In genomic region chr3:97673357-97673997, GRCh38 we compare ENCODE assay signal across 33 cellular contexts.
"Had no signal": no experiment of that assay in that cellular context is flagged by ENCODE, and none has a peak within 500 bp of the region (broad histone marks: within the 10 kb centered on the region; RNA-seq: fewer than 3 reads in every experiment).

No MANE protein-coding gene starts in this region.

- H3K36me3 ChIP-seq: brain microvascular endothelial cell, breast epithelium had no signal

- H3K27me3 ChIP-seq: body of pancreas, brain microvascular endothelial cell, breast epithelium had no signal

- H3K36me3 Mint-ChIP-seq: activated CD4-positive, alpha-beta memory T cell treated with anti-CD3 and anti-CD28 coated beads for 36 hours; activated naive CD4-positive, alpha-beta T cell treated with anti-CD3 and anti-CD28 coated beads, Interleukin-2, amount 10 ng/mL, durations not matched to agents 7 days and 5 days; activated naive CD4-positive, alpha-beta T cell treated with anti-CD3 and anti-CD28 coated beads, Interleukin-2, amount 50 U/mL, for 24 hours; activated naive CD8-positive, alpha-beta T cell; activated naive CD8-positive, alpha-beta T cell treated with anti-CD3 and anti-CD28 coated beads, Interleukin-2, amount 10 ng/mL, durations not matched to agents 7 days and 5 days had no signal

- ATAC-seq: activated CD8-positive, alpha-beta T cell treated with anti-CD3 and anti-CD28 coated beads for 36 hours; activated naive CD8-positive, alpha-beta T cell treated with anti-CD3 and anti-CD28 coated beads, Interleukin-2, amount 50 U/mL, for 24 hours; body of pancreas had no signal

- H3K4me3 ChIP-seq: body of pancreas, breast epithelium had no signal

- H3K4me3 Mint-ChIP-seq: activated B cell treated with CpG ODN at 0.5 μM for 24 hours; activated CD4-positive, alpha-beta memory T cell treated with anti-CD3 and anti-CD28 coated beads for 36 hours; activated CD4-positive, alpha-beta T cell treated with anti-CD3 and anti-CD28 coated beads, Interleukin-2, amount 10 ng/mL, durations not matched to agents 24 days and 14 days; activated CD8-positive, alpha-beta T cell treated with anti-CD3 and anti-CD28 coated beads for 36 hours; activated naive CD4-positive, alpha-beta T cell treated with anti-CD3 and anti-CD28 coated beads, Interleukin-2, amount 10 ng/mL, durations not matched to agents 7 days and 5 days; activated naive CD4-positive, alpha-beta T cell treated with anti-CD3 and anti-CD28 coated beads, Interleukin-2, amount 50 U/mL, for 24 hours; activated naive CD8-positive, alpha-beta T cell; activated naive CD8-positive, alpha-beta T cell treated with anti-CD3 and anti-CD28 coated beads, Interleukin-2, amount 10 ng/mL, durations not matched to agents 7 days and 5 days; activated naive CD8-positive, alpha-beta T cell treated with anti-CD3 and anti-CD28 coated beads, Interleukin-2, amount 50 U/mL, for 24 hours; T-helper 1 cell treated with Interleukin-12 subunit alpha and Interleukin-12 subunit beta and Interleukin-4 antibody, amounts not matched to agents 30 μg/mL and 1 μg/mL, for 36 hours; T-helper 2 cell treated with Interferon-gamma antibody and Interleukin-4, amounts not matched to agents 5 μg/mL and 100 μg/mL, for 36 hours had no signal

- H3K4me1 ChIP-seq: body of pancreas, breast epithelium had no signal

- H3K9me3 ChIP-seq: body of pancreas, breast epithelium had no signal

- DNase-seq: activated B cell treated with CpG ODN at 0.5 μM for 24 hours; activated CD4-positive, alpha-beta memory T cell treated with anti-CD3 and anti-CD28 coated beads for 36 hours; activated CD4-positive, alpha-beta T cell treated with anti-CD3 and anti-CD28 coated beads for 4 hours; activated CD4-positive, alpha-beta T cell treated with anti-CD3 and anti-CD28 coated beads, Interleukin-2, amount 10 ng/mL, durations not matched to agents 24 days and 14 days; activated CD4-positive, alpha-beta T cell treated with anti-CD3 and anti-CD28 coated beads, Interleukin-2, amount 50 U/mL, for 1 hour; activated CD4-positive, alpha-beta T cell treated with anti-CD3 and anti-CD28 coated beads, Interleukin-2, amount 50 U/mL, for 4 hours; activated CD4-positive, CD25-positive, alpha-beta regulatory T cell treated with anti-CD3 and anti-CD28 coated beads, Interleukin-2, amount 50 U/mL, for 72 hours; activated CD8-positive, alpha-beta memory T cell treated with anti-CD3 and anti-CD28 coated beads, Interleukin-2, amount 50 U/mL, for 4 hours; activated CD8-positive, alpha-beta T cell treated with anti-CD3 and anti-CD28 coated beads for 36 hours; activated effector memory CD4-positive, alpha-beta T cell treated with Interleukin-2 at 50 U/mL for 16 hours; activated gamma-delta T cell; activated naive CD4-positive, alpha-beta T cell treated with anti-CD3 and anti-CD28 coated beads, Interleukin-2, amount 10 ng/mL, durations not matched to agents 7 days and 5 days; activated naive CD4-positive, alpha-beta T cell treated with Interleukin-2 at 50 U/mL for 16 hours; activated naive CD8-positive, alpha-beta T cell treated with anti-CD3 and anti-CD28 coated beads, Interleukin-2, amount 10 ng/mL, durations not matched to agents 7 days and 5 days; activated naive CD8-positive, alpha-beta T cell treated with anti-CD3 and anti-CD28 coated beads, Interleukin-2, amount 50 U/mL, for 24 hours; activated T-cell treated with anti-CD3 and anti-CD28 coated beads for 4 hours; activated T-cell treated with anti-CD3 and anti-CD28 coated beads, Interleukin-2, amount 50 U/mL, for 1 hour; activated T-cell treated with anti-CD3 and anti-CD28 coated beads, Interleukin-2, amount 50 U/mL, for 48 hours; amygdala; anterior cingulate cortex; body of pancreas; brain microvascular endothelial cell; central memory CD4-positive, alpha-beta T cell; T-helper 1 cell; T-helper 2 cell; T-helper 9 cell had no signal

- H3K27me3 Mint-ChIP-seq: activated B cell treated with CpG ODN at 0.5 μM for 24 hours; activated CD4-positive, alpha-beta T cell treated with anti-CD3 and anti-CD28 coated beads, Interleukin-2, amount 10 ng/mL, durations not matched to agents 24 days and 14 days; activated naive CD4-positive, alpha-beta T cell treated with anti-CD3 and anti-CD28 coated beads, Interleukin-2, amount 10 ng/mL, durations not matched to agents 7 days and 5 days; activated naive CD4-positive, alpha-beta T cell treated with anti-CD3 and anti-CD28 coated beads, Interleukin-2, amount 50 U/mL, for 24 hours; activated naive CD8-positive, alpha-beta T cell; activated naive CD8-positive, alpha-beta T cell treated with anti-CD3 and anti-CD28 coated beads, Interleukin-2, amount 10 ng/mL, durations not matched to agents 7 days and 5 days had no signal

- H3K27ac Mint-ChIP-seq: activated B cell treated with CpG ODN at 0.5 μM for 24 hours; activated CD4-positive, alpha-beta memory T cell treated with anti-CD3 and anti-CD28 coated beads for 36 hours; activated CD4-positive, alpha-beta T cell treated with anti-CD3 and anti-CD28 coated beads, Interleukin-2, amount 10 ng/mL, durations not matched to agents 24 days and 14 days; activated CD8-positive, alpha-beta T cell treated with anti-CD3 and anti-CD28 coated beads for 36 hours; activated naive CD4-positive, alpha-beta T cell treated with anti-CD3 and anti-CD28 coated beads, Interleukin-2, amount 10 ng/mL, durations not matched to agents 7 days and 5 days; activated naive CD4-positive, alpha-beta T cell treated with anti-CD3 and anti-CD28 coated beads, Interleukin-2, amount 50 U/mL, for 24 hours; activated naive CD8-positive, alpha-beta T cell; activated naive CD8-positive, alpha-beta T cell treated with anti-CD3 and anti-CD28 coated beads, Interleukin-2, amount 10 ng/mL, durations not matched to agents 7 days and 5 days; activated naive CD8-positive, alpha-beta T cell treated with anti-CD3 and anti-CD28 coated beads, Interleukin-2, amount 50 U/mL, for 24 hours; activated T-helper 2 cell treated with anti-CD3 and anti-CD28 coated beads, Interferon-gamma antibody, Interleukin-2, Interleukin-4, amounts not matched to agents 10 μg/mL and 5 μg/mL and 100 μg/mL, durations not matched to agents 14 hours and 24 hours and 36 hours; T-helper 2 cell treated with Interferon-gamma antibody and Interleukin-4, amounts not matched to agents 5 μg/mL and 100 μg/mL, for 36 hours had no signal

- H3K4me1 Mint-ChIP-seq: activated B cell treated with CpG ODN at 0.5 μM for 24 hours; activated CD4-positive, alpha-beta T cell treated with anti-CD3 and anti-CD28 coated beads, Interleukin-2, amount 10 ng/mL, durations not matched to agents 24 days and 14 days; activated naive CD4-positive, alpha-beta T cell treated with anti-CD3 and anti-CD28 coated beads, Interleukin-2, amount 10 ng/mL, durations not matched to agents 7 days and 5 days; activated naive CD4-positive, alpha-beta T cell treated with anti-CD3 and anti-CD28 coated beads, Interleukin-2, amount 50 U/mL, for 24 hours; activated naive CD8-positive, alpha-beta T cell treated with anti-CD3 and anti-CD28 coated beads, Interleukin-2, amount 10 ng/mL, durations not matched to agents 7 days and 5 days; activated naive CD8-positive, alpha-beta T cell treated with anti-CD3 and anti-CD28 coated beads, Interleukin-2, amount 50 U/mL, for 24 hours had no signal

- H3K9me3 Mint-ChIP-seq: activated B cell treated with CpG ODN at 0.5 μM for 24 hours; activated CD4-positive, alpha-beta memory T cell treated with anti-CD3 and anti-CD28 coated beads for 36 hours; activated CD4-positive, alpha-beta T cell treated with anti-CD3 and anti-CD28 coated beads, Interleukin-2, amount 10 ng/mL, durations not matched to agents 24 days and 14 days; activated CD8-positive, alpha-beta T cell treated with anti-CD3 and anti-CD28 coated beads for 36 hours; activated naive CD4-positive, alpha-beta T cell treated with anti-CD3 and anti-CD28 coated beads, Interleukin-2, amount 10 ng/mL, durations not matched to agents 7 days and 5 days; activated naive CD4-positive, alpha-beta T cell treated with anti-CD3 and anti-CD28 coated beads, Interleukin-2, amount 50 U/mL, for 24 hours; activated naive CD8-positive, alpha-beta T cell treated with anti-CD3 and anti-CD28 coated beads, Interleukin-2, amount 10 ng/mL, durations not matched to agents 7 days and 5 days; activated naive CD8-positive, alpha-beta T cell treated with anti-CD3 and anti-CD28 coated beads, Interleukin-2, amount 50 U/mL, for 24 hours; activated T-helper 2 cell treated with anti-CD3 and anti-CD28 coated beads, Interferon-gamma antibody, Interleukin-2, Interleukin-4, amounts not matched to agents 10 μg/mL and 5 μg/mL and 100 μg/mL, durations not matched to agents 14 hours and 24 hours and 36 hours; T-helper 1 cell treated with Interleukin-12 subunit alpha and Interleukin-12 subunit beta and Interleukin-4 antibody, amounts not matched to agents 30 μg/mL and 1 μg/mL, for 36 hours; T-helper 2 cell treated with Interferon-gamma antibody and Interleukin-4, amounts not matched to agents 5 μg/mL and 100 μg/mL, for 36 hours had no signal

- H3K27ac ChIP-seq: body of pancreas, brain microvascular endothelial cell, breast epithelium, VCaP had no signal
